Comparison of ENCODE assay signal across 8 cellular contexts in the genomic region with DNA sequence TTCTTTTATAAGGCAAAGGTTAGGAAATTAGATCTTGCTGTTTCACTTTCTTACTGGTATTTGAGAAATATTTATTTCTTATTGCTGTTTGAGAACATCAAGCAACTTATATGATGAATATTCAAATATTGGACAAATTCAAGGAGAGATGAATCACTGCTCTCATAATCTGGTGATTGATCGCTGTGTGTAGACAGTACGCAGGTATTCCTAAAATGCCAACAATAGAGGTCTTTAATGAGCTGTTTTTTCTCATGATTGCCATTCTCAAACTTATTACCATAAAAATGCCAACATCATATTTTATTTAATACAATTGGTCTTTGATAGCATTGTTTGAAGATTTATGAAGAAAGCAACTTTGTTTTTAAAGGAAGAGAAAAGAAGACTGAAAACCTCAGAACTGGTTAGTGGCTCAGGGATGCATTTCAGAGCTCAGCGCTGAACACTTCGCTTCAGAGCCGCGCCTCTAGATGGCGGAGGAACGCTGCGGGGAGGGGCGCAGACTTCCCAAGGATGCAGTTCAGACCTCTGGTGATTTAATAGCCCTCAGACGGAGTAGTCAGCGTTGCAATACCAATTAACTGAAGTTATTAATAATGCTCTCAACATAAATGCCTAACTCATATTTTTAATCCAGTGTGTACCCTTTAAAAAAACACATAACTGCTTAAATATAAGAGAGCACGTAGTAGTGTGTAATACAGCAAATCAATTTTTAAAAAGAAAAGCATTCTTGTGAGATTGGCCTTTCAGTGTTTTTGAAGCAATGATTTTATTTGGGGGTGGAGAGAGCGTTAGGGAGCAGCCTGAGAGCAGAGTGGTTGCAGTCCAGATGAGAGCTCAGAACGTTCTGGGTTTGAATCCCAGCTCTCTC. TPM values are rescaled to one million over a fixed set of nuclear protein-coding genes. Genes with fewer than 3 reads are reported as not detected.
DNase-seq lines count a peak whose midpoint lies in the region; ATAC-seq and TF ChIP-seq lines count a peak whose summit lies in the region.

No MANE protein-coding gene starts in this region.

- no peak overlapping the region for H3K27ac ChIP-seq in breast epithelium
- no peak overlapping the region for H3K27ac ChIP-seq in hepatocyte

- DNase-seq in MCF 10A (ENCODE audit: unreplicated experiment) (peak; percentile 12), breast epithelium (ENCODE audit: low spot score in 2 of 2) (no peak), HuH-7 (ENCODE audit: low spot score) (peak; percentile 20), WTC11 (ENCODE audit: low spot score) (peak; percentile 67), hepatocyte (ENCODE audit: low spot score) (peak; percentile 76), NCI-H2081 treated with DMSO at 0.1 percent for 48 hours (lab: John Stamatoyannopoulos, UW) (no peak), GM19238 (ENCODE audit: insufficient read length, low spot score) (no peak)

- H3K4me2 ChIP-seq in hepatocyte (no peak overlapping the region), skeletal muscle satellite cell (ENCODE audit: low read length) (peak overlapping the region; percentile 26)

- H3K27me3 Mint-ChIP-seq in MCF 10A (ENCODE audit: insufficient read depth, unreplicated experiment) = no peaks in the 10 kb centered on the region
- H3K27me3 Mint-ChIP-seq in WTC11 (ENCODE audit: low read depth) = no peaks in the 10 kb centered on the region

- intact Hi-C loops in MCF 10A (cut with micrococcal nuclease) (no loop called here), breast epithelium (cut with DNase I; ENCODE audit: low total_unique reads) (no loop called here)

- no peaks in the 10 kb centered on the region for H3K36me3 ChIP-seq in breast epithelium
- H3K36me3 ChIP-seq in hepatocyte (replicated peaks; ENCODE audit: insufficient read depth, low read depth) = no peaks in the 10 kb centered on the region
- H3K36me3 ChIP-seq in skeletal muscle satellite cell (ENCODE audit: insufficient read depth, low read length) = no peaks in the 10 kb centered on the region

- H3K4me3 Mint-ChIP-seq in MCF 10A (ENCODE audit: unreplicated experiment) (no peak overlapping the region), WTC11 (no peak overlapping the region)

- H3K27ac Mint-ChIP-seq in MCF 10A (ENCODE audit: low read depth, unreplicated experiment) (no peak overlapping the region), WTC11 (no peak overlapping the region)

- H3K9ac ChIP-seq in skeletal muscle satellite cell (ENCODE audit: low read depth, low read length) = no peak overlapping the region

- H3K79me2 ChIP-seq in hepatocyte = no peaks in the 10 kb centered on the region

- no TSS peak for BruUV-seq in MCF 10A (replicated peaks; lab: Mats Ljungman, UMichigan)

- no peak overlapping the region for H2AFZ ChIP-seq in hepatocyte

- peak; percentile 97 for ATAC-seq in WTC11

- H3K4me1 ChIP-seq in breast epithelium (no peaks in the 10 kb centered on the region), hepatocyte (ENCODE audit: insufficient read depth) (peaks cover 4% of the 10 kb centered on the region), skeletal muscle satellite cell (ENCODE audit: control insufficient read depth, insufficient read depth, low read length) (no peaks in the 10 kb centered on the region)

- H3K4me1 Mint-ChIP-seq in MCF 10A (ENCODE audit: insufficient read depth, unreplicated experiment) (no peaks in the 10 kb centered on the region), WTC11 (peaks cover 30% of the 10 kb centered on the region)

- H3K4me3 ChIP-seq in breast epithelium (no peak overlapping the region), hepatocyte (no peak overlapping the region), skeletal muscle satellite cell (ENCODE audit: low read length) (no peak overlapping the region)

- POLR2A ChIA-PET in MCF 10A (lab: Yijun Ruan, JAX) = no interaction called here
- POLR2A ChIA-PET in WTC11 (lab: Charles Lee) = interaction anchor here (0.6 kb wide), 2 partner anchors 83 to 144 kb away, joined by 3 read pairs; no protein-coding TSS in a partner anchor

- TF ChIP-seq POLR2A in breast epithelium (IDR thresholded peaks at IDR 0.05) = no peak

- no peaks in the 10 kb centered on the region for H3K27me3 ChIP-seq in breast epithelium
- H3K27me3 ChIP-seq in hepatocyte = no peaks in the 10 kb centered on the region
- peaks cover 4% of the 10 kb centered on the region for H3K27me3 ChIP-seq in skeletal muscle satellite cell (ENCODE audit: control insufficient read depth, insufficient read depth, low read length)

- CTCF ChIA-PET in MCF 10A (lab: Yijun Ruan, JAX) = interaction anchor here (2.1 to 6.3 kb wide), 2 partner anchors 13 to 102 kb away, joined by 6 to 46 read pairs; no protein-coding TSS in a partner anchor
- CTCF ChIA-PET in WTC11 (lab: Charles Lee) = interaction anchor here (0.6 to 2.2 kb wide), 28 partner anchors 9 to 1431 kb away, joined by 3 to 25 read pairs (median 4); a partner anchor contains a TSS

- H3K9me3 Mint-ChIP-seq in MCF 10A (ENCODE audit: unreplicated experiment) (no peaks in the 10 kb centered on the region), WTC11 (no peaks in the 10 kb centered on the region)

- H3K9me3 ChIP-seq in breast epithelium (no peaks in the 10 kb centered on the region), hepatocyte (ENCODE audit: low read depth) (no peaks in the 10 kb centered on the region), skeletal muscle satellite cell (replicated peaks; ENCODE audit: low read length) (no peaks in the 10 kb centered on the region)

- no peaks in the 10 kb centered on the region for H4K20me1 ChIP-seq in hepatocyte (ENCODE audit: insufficient read depth, poor library complexity, severe bottlenecking)

- TF ChIP-seq CTCF in MCF 10A (IDR thresholded peaks at IDR 0.05; ENCODE audit: unreplicated experiment) (no peak), breast epithelium (IDR thresholded peaks at IDR 0.05) (peak in 1 of 3 donors; percentile 16), WTC11 (IDR thresholded peaks at IDR 0.05) (no peak), hepatocyte (IDR thresholded peaks at IDR 0.05; ENCODE audit: poor library complexity) (peak; percentile 79)

- H3K36me3 Mint-ChIP-seq in MCF 10A (ENCODE audit: insufficient read depth, unreplicated experiment) = no peaks in the 10 kb centered on the region
- no peaks in the 10 kb centered on the region for H3K36me3 Mint-ChIP-seq in WTC11

- no peaks in the 10 kb centered on the region for H3K9me2 ChIP-seq in hepatocyte (replicated peaks; ENCODE audit: insufficient read depth)

- 27% methylated on average over 15 of the region's 15 CpGs for WGBS in hepatocyte (ENCODE audit: low lambda C conversion rate, missing lambda C conversion rate)

TF ChIP-seq in WTC11, 78 proteins besides CTCF, POLR2A, EP300 and RAD21 (continues in another document):
- no peak for TF ChIP-seq FOXK1 (CRISPR knock-in tag; IDR thresholded peaks at IDR 0.05)
- TF ChIP-seq NR2C2 (CRISPR knock-in tag; IDR thresholded peaks at IDR 0.05) = no peak
- TF ChIP-seq NR1H2 (CRISPR knock-in tag; IDR thresholded peaks at IDR 0.05) = no peak
- TF ChIP-seq, protein P1, sequence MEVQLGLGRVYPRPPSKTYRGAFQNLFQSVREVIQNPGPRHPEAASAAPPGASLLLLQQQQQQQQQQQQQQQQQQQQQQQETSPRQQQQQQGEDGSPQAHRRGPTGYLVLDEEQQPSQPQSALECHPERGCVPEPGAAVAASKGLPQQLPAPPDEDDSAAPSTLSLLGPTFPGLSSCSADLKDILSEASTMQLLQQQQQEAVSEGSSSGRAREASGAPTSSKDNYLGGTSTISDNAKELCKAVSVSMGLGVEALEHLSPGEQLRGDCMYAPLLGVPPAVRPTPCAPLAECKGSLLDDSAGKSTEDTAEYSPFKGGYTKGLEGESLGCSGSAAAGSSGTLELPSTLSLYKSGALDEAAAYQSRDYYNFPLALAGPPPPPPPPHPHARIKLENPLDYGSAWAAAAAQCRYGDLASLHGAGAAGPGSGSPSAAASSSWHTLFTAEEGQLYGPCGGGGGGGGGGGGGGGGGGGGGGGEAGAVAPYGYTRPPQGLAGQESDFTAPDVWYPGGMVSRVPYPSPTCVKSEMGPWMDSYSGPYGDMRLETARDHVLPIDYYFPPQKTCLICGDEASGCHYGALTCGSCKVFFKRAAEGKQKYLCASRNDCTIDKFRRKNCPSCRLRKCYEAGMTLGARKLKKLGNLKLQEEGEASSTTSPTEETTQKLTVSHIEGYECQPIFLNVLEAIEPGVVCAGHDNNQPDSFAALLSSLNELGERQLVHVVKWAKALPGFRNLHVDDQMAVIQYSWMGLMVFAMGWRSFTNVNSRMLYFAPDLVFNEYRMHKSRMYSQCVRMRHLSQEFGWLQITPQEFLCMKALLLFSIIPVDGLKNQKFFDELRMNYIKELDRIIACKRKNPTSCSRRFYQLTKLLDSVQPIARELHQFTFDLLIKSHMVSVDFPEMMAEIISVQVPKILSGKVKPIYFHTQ (CRISPR knock-in tag; IDR thresholded peaks at IDR 0.05) = no peak
- TF ChIP-seq GRHL2 (CRISPR knock-in tag; IDR thresholded peaks at IDR 0.05; ENCODE audit: insufficient replicate concordance, severe bottlenecking) = no peak
- no peak for TF ChIP-seq NFE2L1 (CRISPR knock-in tag; IDR thresholded peaks at IDR 0.05)
- no peak for TF ChIP-seq ETV6 (CRISPR knock-in tag; IDR thresholded peaks at IDR 0.05)
- no peak for TF ChIP-seq NFYB (CRISPR knock-in tag; conservative IDR thresholded peaks at IDR 0.05; ENCODE audit: low read depth)
- no peak for TF ChIP-seq CBFB (CRISPR knock-in tag; IDR thresholded peaks at IDR 0.05; ENCODE audit: low read depth)
- no peak for TF ChIP-seq SMAD3 (CRISPR knock-in tag; IDR thresholded peaks at IDR 0.05; ENCODE audit: borderline replicate concordance)
- TF ChIP-seq, protein P2, sequence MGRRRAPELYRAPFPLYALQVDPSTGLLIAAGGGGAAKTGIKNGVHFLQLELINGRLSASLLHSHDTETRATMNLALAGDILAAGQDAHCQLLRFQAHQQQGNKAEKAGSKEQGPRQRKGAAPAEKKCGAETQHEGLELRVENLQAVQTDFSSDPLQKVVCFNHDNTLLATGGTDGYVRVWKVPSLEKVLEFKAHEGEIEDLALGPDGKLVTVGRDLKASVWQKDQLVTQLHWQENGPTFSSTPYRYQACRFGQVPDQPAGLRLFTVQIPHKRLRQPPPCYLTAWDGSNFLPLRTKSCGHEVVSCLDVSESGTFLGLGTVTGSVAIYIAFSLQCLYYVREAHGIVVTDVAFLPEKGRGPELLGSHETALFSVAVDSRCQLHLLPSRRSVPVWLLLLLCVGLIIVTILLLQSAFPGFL (CRISPR knock-in tag; IDR thresholded peaks at IDR 0.05; ENCODE audit: borderline replicate concordance) = no peak

RNA-seq across cellular contexts. Expression of a gene that starts 38.5 kb away (rescaled TPM):
- total RNA-seq in MCF 10A (2022) (not detected in 2 replicates), breast epithelium (100 to 1,000 TPM in 1 of 3 donors, 10 to 100 TPM in 2; 49.3 to 165 (median 73.1) TPM), WTC11 (2021) (0.09 to 0.18 TPM (median 0.17 TPM) in 3 replicates), hepatocyte (0.88 and 1.1 TPM in 2 replicates)
- not detected in 2 replicates for polyA plus RNA-seq in hepatocyte
- total RNA-seq in skeletal muscle satellite cell (2012; rRNA removed) = 12.2 and 14.6 TPM in 2 replicates

Comparison
In these comparisons a context has a peak if more than half of its experiments do, and no peak if none do; other contexts are left out.
1. DNase-seq: peak in MCF 10A (single experiment), HuH-7 (single experiment), WTC11 (single experiment) and hepatocyte (single experiment); none in breast epithelium (0 of 2), NCI-H2081 treated with DMSO at 0.1 percent for 48 hours (single experiment) and GM19238 (single experiment).
2. RNA of a gene that starts 38.5 kb away (total RNA-seq): 49.3 to 165 TPM in breast epithelium; 0.88 to 1.1 TPM in hepatocyte, 0.09 to 0.18 TPM in WTC11 and not detected in MCF 10A; every median in the first group is over 10 times any median in the second.